6 cellular contexts compared by ENCODE assay signal in the genomic region with DNA sequence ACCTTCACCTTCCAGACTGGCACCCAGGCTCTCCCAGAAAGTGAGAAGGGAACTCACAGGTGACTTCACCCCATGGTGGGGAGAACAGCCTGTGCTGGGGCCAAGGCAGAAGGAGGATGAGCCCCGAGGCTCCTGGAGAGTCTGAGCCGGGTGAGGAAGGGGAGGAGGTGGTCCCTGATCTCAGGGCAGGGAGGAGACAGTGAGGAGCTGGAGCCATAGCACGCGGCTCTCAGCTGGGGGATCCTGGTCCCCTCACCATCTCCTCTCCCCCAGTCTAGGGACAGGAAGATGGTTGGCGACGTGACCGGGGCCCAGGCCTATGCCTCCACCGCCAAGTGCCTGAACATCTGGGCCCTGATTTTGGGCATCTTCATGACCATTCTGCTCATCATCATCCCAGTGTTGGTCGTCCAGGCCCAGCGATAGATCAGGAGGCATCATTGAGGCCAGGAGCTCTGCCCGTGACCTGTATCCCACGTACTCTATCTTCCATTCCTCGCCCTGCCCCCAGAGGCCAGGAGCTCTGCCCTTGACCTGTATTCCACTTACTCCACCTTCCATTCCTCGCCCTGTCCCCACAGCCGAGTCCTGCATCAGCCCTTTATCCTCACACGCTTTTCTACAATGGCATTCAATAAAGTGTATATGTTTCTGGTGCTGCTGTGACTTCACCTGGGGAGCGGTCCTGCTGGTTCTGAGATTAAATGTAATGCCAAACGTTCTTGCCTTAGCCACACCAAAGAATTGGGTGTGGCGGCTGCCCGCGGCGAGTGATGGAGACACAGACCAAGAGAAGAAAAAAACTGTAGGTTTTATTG. TPM values are rescaled to one million over a fixed set of nuclear protein-coding genes. Genes with fewer than 3 reads are reported as not detected.
DNase-seq lines count a peak whose midpoint lies in the region; ATAC-seq and TF ChIP-seq lines count a peak whose summit lies in the region.
"Not testable (repeated sequence)": the region's sequence is repeated elsewhere in the genome, so short reads cannot be mapped to it uniquely, and the experiment has no call there.

No MANE protein-coding gene starts in this region.

- not testable (repeated sequence) for H3K27ac ChIP-seq in PC-3 (ENCODE audit: low read length)
- H3K27ac ChIP-seq in esophagus (ENCODE audit: low read depth in 2 of 2, low read length in 1 of 2) (peak overlapping the region; percentile 79 to 93), mesendoderm (ENCODE audit: low read depth, low read length) (peak overlapping the region; percentile 46)

- H4K20me1 ChIP-seq in PC-3 (ENCODE audit: low read length), result not testable (repeated sequence)

- peaks cover 10 to 14% (median 12%) of the 10 kb centered on the region in 3 donors for H3K27me3 Mint-ChIP-seq in CD14-positive monocyte (ENCODE audit: low read depth in 3 of 3)

- not testable (repeated sequence) for H3K23ac ChIP-seq in mesendoderm (ENCODE audit: low read length)

- peaks cover 12% of the 10 kb centered on the region for H3K4me1 ChIP-seq in PC-3 (ENCODE audit: insufficient read depth, low read length)
- H3K4me1 ChIP-seq in esophagus (ENCODE audit: control insufficient read depth in 2 of 2, insufficient read depth in 2 of 2, low read length in 1 of 2), result not testable (repeated sequence)
- peaks cover 17% of the 10 kb centered on the region for H3K4me1 ChIP-seq in mesendoderm (ENCODE audit: control insufficient read depth, low read depth, low read length)

- TF ChIP-seq CTCF in CD14-positive monocyte (IDR thresholded peaks at IDR 0.05); PC-3 (conservative IDR thresholded peaks at IDR 0.05; ENCODE audit: low read depth, low read length): not testable (repeated sequence)

- H3K9ac ChIP-seq in PC-3 (ENCODE audit: low read length), result 0 out of 2 replicates have a peak overlapping the region, but pooled peaks have one; percentile 9
- peak overlapping the region; percentile 22 for H3K9ac ChIP-seq in mesendoderm (ENCODE audit: low read length)

- H2AFZ ChIP-seq in PC-3 (ENCODE audit: low read length), result not testable (repeated sequence)

- not testable (repeated sequence) for H3K9me3 Mint-ChIP-seq in CD14-positive monocyte; activated naive CD4-positive, alpha-beta T cell treated with anti-CD3 and anti-CD28 coated beads, Interleukin-2, amount 50 U/mL, for 72 hours

- not testable (repeated sequence) for H2BK120ac ChIP-seq in mesendoderm (ENCODE audit: low read depth, low read length)

- 36 to 38% methylated on average over 19 to 22 of the region's 22 CpGs for WGBS in esophagus, 2 donors
- no CpG with 5 or more reads among the region's 22 CpGs for WGBS in mesendoderm (ENCODE audit: extremely low coverage, insufficient coverage, low lambda C conversion rate)

- not testable (repeated sequence) for BruUV-seq in PC-3 (replicated peaks; lab: Mats Ljungman, UMichigan)

- peak overlapping the region; percentile 94 to 99 for H3K4me3 Mint-ChIP-seq in CD14-positive monocyte

- H2BK15ac ChIP-seq in mesendoderm (replicated peaks; ENCODE audit: low read depth), result not testable (repeated sequence)

- H3K4me3 ChIP-seq in PC-3 (ENCODE audit: low read length), result peak overlapping the region; percentile 59
- H3K4me3 ChIP-seq in esophagus (ENCODE audit: low read depth in 1 of 2, low read length in 2 of 2), result peak overlapping the region; percentile 25 to 32
- H3K4me3 ChIP-seq in mesendoderm (ENCODE audit: low read length), result not testable (repeated sequence)

- DNase-seq in CD14-positive monocyte (ENCODE audit: low spot score); mesendoderm: not testable (repeated sequence)
- DNase-seq in PC-3, result peak; percentile 49
- DNase-seq in activated naive CD4-positive, alpha-beta T cell treated with anti-CD3 and anti-CD28 coated beads, Interleukin-2, amount 50 U/mL, for 72 hours (ENCODE audit: low spot score in 2 of 2), result peak in 1 of 2 donors; percentile 63
- peak; percentile 48 for DNase-seq in stimulated activated CD4-positive, alpha-beta T cell treated with anti-CD3 and anti-CD28 coated beads, Interleukin-15, amount 100 ng/mL, for 24 hours

- not testable (repeated sequence) for H4K5ac ChIP-seq in mesendoderm (ENCODE audit: low read length)

- not testable (repeated sequence) for H3K9me3 ChIP-seq in PC-3 (ENCODE audit: low read length); esophagus (ENCODE audit: control insufficient read depth in 2 of 2, insufficient read depth in 1 of 2, low read depth in 1 of 2, low read length in 1 of 2)

- H3K79me2 ChIP-seq in PC-3 (ENCODE audit: low read length), result peaks cover 12% of the 10 kb centered on the region
- not testable (repeated sequence) for H3K79me2 ChIP-seq in mesendoderm (ENCODE audit: control insufficient read depth, insufficient read depth, low read length)

- peaks cover 51% of the 10 kb centered on the region for H3K4me1 Mint-ChIP-seq in CD14-positive monocyte

- peak overlapping the region; percentile 6 for H3K4ac ChIP-seq in mesendoderm (ENCODE audit: low read depth, low read length)

- ATAC-seq in PC-3, result not testable (repeated sequence)
- peak; percentile 1 to 23 for ATAC-seq in activated naive CD4-positive, alpha-beta T cell treated with anti-CD3 and anti-CD28 coated beads, Interleukin-2, amount 50 U/mL, for 72 hours

- H3K4me2 ChIP-seq in PC-3 (ENCODE audit: low read length), result peak overlapping the region; percentile 75
- peak overlapping the region; percentile 13 for H3K4me2 ChIP-seq in mesendoderm (ENCODE audit: low read length)

- not testable (repeated sequence) for H3K36me3 ChIP-seq in PC-3 (ENCODE audit: low read depth, low read length); esophagus (ENCODE audit: control insufficient read depth in 2 of 2, insufficient read depth in 2 of 2, low read length in 1 of 2); mesendoderm (ENCODE audit: control insufficient read depth, insufficient read depth, low read length)

- CTCF ChIA-PET in PC-3 (lab: Charles Lee), result not testable (repeated sequence)

- intact Hi-C loops in CD14-positive monocyte (cut with micrococcal nuclease), result loop anchor here (5.0 to 10.0 kb wide), 3 partner anchors 42 to 57 kb away; no protein-coding TSS in a partner anchor
- intact Hi-C loops in PC-3 (cut with micrococcal nuclease), result loop anchor here (5.0 to 10.0 kb wide), 2 partner anchors 48 to 136 kb away; a partner anchor contains a TSS

- not testable (repeated sequence) for H3K27me3 ChIP-seq in PC-3 (ENCODE audit: low read length); esophagus (ENCODE audit: control insufficient read depth in 1 of 2, insufficient read depth in 2 of 2, low read length in 2 of 2); mesendoderm (ENCODE audit: insufficient read depth, low read length, poor library complexity)

- H3K56ac ChIP-seq in mesendoderm (ENCODE audit: low read length), result peak overlapping the region; percentile 76

- peaks cover 7 to 12% of the 10 kb centered on the region in 2 donors for H3K36me3 Mint-ChIP-seq in CD14-positive monocyte
- peaks cover 28 to 30% of the 10 kb centered on the region in 2 donors for H3K36me3 Mint-ChIP-seq in activated naive CD4-positive, alpha-beta T cell treated with anti-CD3 and anti-CD28 coated beads, Interleukin-2, amount 50 U/mL, for 72 hours

- H3K27ac Mint-ChIP-seq in CD14-positive monocyte, result peak overlapping the region; percentile 50 to 95 (median 91)
- peak overlapping the region; percentile 95 to 96 for H3K27ac Mint-ChIP-seq in activated naive CD4-positive, alpha-beta T cell treated with anti-CD3 and anti-CD28 coated beads, Interleukin-2, amount 50 U/mL, for 72 hours

- H3K9me2 ChIP-seq in PC-3 (replicated peaks; ENCODE audit: low read length), result not testable (repeated sequence)

- H3F3A ChIP-seq in PC-3 (ENCODE audit: low read length, unreplicated experiment), result not testable (repeated sequence)

- H3K79me1 ChIP-seq in mesendoderm (ENCODE audit: low read length), result not testable (repeated sequence)

- not testable (repeated sequence) for H2BK5ac ChIP-seq in mesendoderm (ENCODE audit: low read length)

- H4K8ac ChIP-seq in mesendoderm (ENCODE audit: low read depth, low read length), result not testable (repeated sequence)

- H2AK5ac ChIP-seq in mesendoderm (ENCODE audit: low read length), result peak overlapping the region; percentile 62

- POLR2A ChIA-PET in PC-3 (lab: Charles Lee; ENCODE audit: unreplicated experiment), result not testable (repeated sequence)

- not testable (repeated sequence) for H3K18ac ChIP-seq in mesendoderm (ENCODE audit: low read length)

RNA-seq across cellular contexts. Expression of a gene that starts 1.3 kb away (rescaled TPM):
- polyA plus RNA-seq in CD14-positive monocyte, result 1,000 to 10,000 TPM in 1 of 2 donors, 100 to 1,000 TPM in 1; 625 to 1,147 TPM
- 36.3 and 49.0 TPM in 2 replicates for total RNA-seq in PC-3 (2014; rRNA removed)
- 100 to 1,000 TPM; 385 to 785 TPM for total RNA-seq in activated naive CD4-positive, alpha-beta T cell treated with anti-CD3 and anti-CD28 coated beads, Interleukin-2, amount 50 U/mL, for 72 hours
- 100 to 1,000 TPM in 1 of 2 donors, 10 to 100 TPM in 1; 72.3 to 165 TPM for polyA plus RNA-seq in esophagus
- polyA plus RNA-seq in mesendoderm (2013, experiment 1 of 2), result 1,871 TPM
- 1,795 TPM for polyA plus RNA-seq in mesendoderm (2013, experiment 2 of 2)

RNA-seq across cellular contexts. Expression of a gene that starts 4.9 kb away (rescaled TPM):
- polyA plus RNA-seq in CD14-positive monocyte (10 to 100 TPM; 26.0 to 36.3 TPM), esophagus (100 to 1,000 TPM in 1 of 2 donors, 10 to 100 TPM in 1; 48.2 to 112 TPM)
- total RNA-seq in PC-3 (2014; rRNA removed), result 2.0 and 2.2 TPM in 2 replicates
- total RNA-seq in activated naive CD4-positive, alpha-beta T cell treated with anti-CD3 and anti-CD28 coated beads, Interleukin-2, amount 50 U/mL, for 72 hours, result 100 to 1,000 TPM in 1 of 2 donors, 10 to 100 TPM in 1; 91.3 to 436 TPM
- 1,155 TPM for polyA plus RNA-seq in mesendoderm (2013, experiment 1 of 2)
- 1,131 TPM for polyA plus RNA-seq in mesendoderm (2013, experiment 2 of 2)

RNA-seq across cellular contexts. Expression of a gene that starts 9.6 kb away (rescaled TPM):
- polyA plus RNA-seq in CD14-positive monocyte (not detected), esophagus (not detected)
- total RNA-seq in PC-3 (2014; rRNA removed), result not detected in 2 replicates
- total RNA-seq in activated naive CD4-positive, alpha-beta T cell treated with anti-CD3 and anti-CD28 coated beads, Interleukin-2, amount 50 U/mL, for 72 hours, result not detected
- polyA plus RNA-seq in mesendoderm (2013, experiment 1 of 2), result 0.13 TPM
- polyA plus RNA-seq in mesendoderm (2013, experiment 2 of 2), result 0.15 TPM

RNA-seq across cellular contexts. Expression of a gene that starts 11.7 kb away (rescaled TPM):
- polyA plus RNA-seq in CD14-positive monocyte, result 100 to 1,000 TPM; 445 to 637 TPM
- 91.6 and 97.6 TPM in 2 replicates for total RNA-seq in PC-3 (2014; rRNA removed)
- 100 to 1,000 TPM in 1 of 2 donors, 10 to 100 TPM in 1; 51.8 to 139 TPM for total RNA-seq in activated naive CD4-positive, alpha-beta T cell treated with anti-CD3 and anti-CD28 coated beads, Interleukin-2, amount 50 U/mL, for 72 hours
- 100 to 1,000 TPM; 243 to 450 TPM for polyA plus RNA-seq in esophagus
- polyA plus RNA-seq in mesendoderm (2013, experiment 1 of 2), result 612 TPM
- 633 TPM for polyA plus RNA-seq in mesendoderm (2013, experiment 2 of 2)

RNA-seq across cellular contexts. Expression of a gene that starts 20.0 kb away (rescaled TPM):
- polyA plus RNA-seq in CD14-positive monocyte (1 to 10 TPM; 1.6 to 2.1 TPM), esophagus (10 to 100 TPM; 10.3 to 38.9 TPM)
- total RNA-seq in PC-3 (2014; rRNA removed), result 10.6 and 12.4 TPM in 2 replicates
- 100 to 1,000 TPM in 1 of 2 donors, 10 to 100 TPM in 1; 97.8 to 695 TPM for total RNA-seq in activated naive CD4-positive, alpha-beta T cell treated with anti-CD3 and anti-CD28 coated beads, Interleukin-2, amount 50 U/mL, for 72 hours
- polyA plus RNA-seq in mesendoderm (2013, experiment 1 of 2), result 27.3 TPM
- polyA plus RNA-seq in mesendoderm (2013, experiment 2 of 2), result 26.0 TPM

Comparison
In these comparisons a context has a peak if more than half of its experiments do, and no peak if none do; other contexts are left out.
1. RNA of a gene that starts 4.9 kb away (total RNA-seq): 91.3 to 436 TPM in activated naive CD4-positive, alpha-beta T cell treated with anti-CD3 and anti-CD28 coated beads, Interleukin-2, amount 50 U/mL, for 72 hours; 2.0 to 2.2 TPM in PC-3; every median in the first group is over 10 times any median in the second.